23 cellular contexts compared by ENCODE assay signal in the genomic region with DNA sequence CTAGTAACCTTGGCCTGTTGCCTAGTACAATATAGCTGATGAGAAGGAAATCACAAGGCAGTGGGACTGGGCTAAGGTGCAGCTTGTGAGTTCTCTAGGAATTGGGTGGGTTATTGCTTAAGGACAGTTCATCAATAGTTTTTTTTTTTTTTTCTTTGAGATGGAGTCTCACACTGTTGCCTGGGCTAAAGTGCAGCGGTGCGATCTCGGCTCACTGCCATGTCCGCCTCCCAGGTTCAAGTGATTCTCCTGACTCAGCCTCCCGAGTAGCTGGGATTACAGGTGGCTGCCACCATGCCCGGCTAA. TPM values are rescaled to one million over a fixed set of nuclear protein-coding genes. Genes with fewer than 3 reads are reported as not detected.
"Had no signal": no experiment of that assay in that cellular context is flagged by ENCODE, and none has a peak within 500 bp of the region (broad histone marks: within the 10 kb centered on the region; RNA-seq: fewer than 3 reads in every experiment).

No MANE protein-coding gene starts in this region.

- ATAC-seq: activated naive CD8-positive, alpha-beta T cell treated with anti-CD3 and anti-CD28 coated beads, Interleukin-2, amount 50 U/mL, for 24 hours; activated T-cell treated with anti-CD3 and anti-CD28 coated beads, Interleukin-2, amount 50 U/mL, for 4 hours had no signal

- H3K4me3 ChIP-seq: ascending aorta, MG63, SJCRH30 had no signal

- DNase-seq: activated B cell treated with CpG ODN at 0.5 μM for 24 hours; activated CD4-positive, alpha-beta T cell treated with anti-CD3 and anti-CD28 coated beads for 1 hour; activated CD4-positive, alpha-beta T cell treated with anti-CD3 and anti-CD28 coated beads, Interleukin-2, amount 10 ng/mL, durations not matched to agents 24 days and 14 days; activated CD4-positive, alpha-beta T cell treated with anti-CD3 and anti-CD28 coated beads, Interleukin-2, amount 50 U/mL, for 48 hours; activated CD8-positive, alpha-beta memory T cell treated with anti-CD3 and anti-CD28 coated beads for 24 hours; activated effector memory CD4-positive, alpha-beta T cell treated with anti-CD3 and anti-CD28 coated beads, Interleukin-2, amount 50 U/mL, for 16 hours; activated naive CD4-positive, alpha-beta T cell treated with Interleukin-2 at 50 U/mL for 16 hours; activated naive CD8-positive, alpha-beta T cell treated with anti-CD3 and anti-CD28 coated beads, Interleukin-2, amount 50 U/mL, for 24 hours; activated T-cell treated with anti-CD3 and anti-CD28 coated beads, Interleukin-2, amount 50 U/mL, for 4 hours; amniotic stem cell; MG63; MV-4-11; NCI-H1436; NCI-H345; Right ventricle myocardium superior; SJCRH30 had no signal

- H3K27ac Mint-ChIP-seq: activated B cell treated with CpG ODN at 0.5 μM for 24 hours; activated CD4-positive, alpha-beta T cell treated with anti-CD3 and anti-CD28 coated beads, Interleukin-2, amount 10 ng/mL, durations not matched to agents 24 days and 14 days; activated naive CD4-positive, alpha-beta T cell treated with anti-CD3 and anti-CD28 coated beads, Interleukin-2, amount 50 U/mL, for 72 hours; activated naive CD8-positive, alpha-beta T cell treated with anti-CD3 and anti-CD28 coated beads, Interleukin-2, amount 50 U/mL, for 24 hours; T-helper 1 cell treated with Interleukin-12 subunit alpha and Interleukin-12 subunit beta and Interleukin-4 antibody, amounts not matched to agents 30 μg/mL and 1 μg/mL, for 36 hours had no signal

- H3K4me3 Mint-ChIP-seq: activated B cell treated with CpG ODN at 0.5 μM for 24 hours; activated CD4-positive, alpha-beta T cell treated with anti-CD3 and anti-CD28 coated beads, Interleukin-2, amount 10 ng/mL, durations not matched to agents 24 days and 14 days; activated naive CD8-positive, alpha-beta T cell treated with anti-CD3 and anti-CD28 coated beads, Interleukin-2, amount 50 U/mL, for 24 hours; activated T-cell treated with anti-CD3 and anti-CD28 coated beads, Interleukin-2, amount 50 U/mL, for 4 hours; T-helper 1 cell treated with Interleukin-12 subunit alpha and Interleukin-12 subunit beta and Interleukin-4 antibody, amounts not matched to agents 30 μg/mL and 1 μg/mL, for 36 hours had no signal

- H3K27ac ChIP-seq: ascending aorta, SJCRH30 had no signal

- H3K4me1 Mint-ChIP-seq: activated B cell treated with CpG ODN at 0.5 μM for 24 hours; activated naive CD8-positive, alpha-beta T cell treated with anti-CD3 and anti-CD28 coated beads, Interleukin-2, amount 50 U/mL, for 24 hours had no signal

- H3K27me3 ChIP-seq: ascending aorta, MG63, SJCRH30 had no signal

- H3K27me3 Mint-ChIP-seq: activated naive CD8-positive, alpha-beta T cell treated with anti-CD3 and anti-CD28 coated beads, Interleukin-2, amount 50 U/mL, for 24 hours had no signal

- H3K9me3 ChIP-seq: ascending aorta, MG63, SJCRH30 had no signal

- H3K9me3 Mint-ChIP-seq: activated B cell treated with CpG ODN at 0.5 μM for 24 hours; activated CD4-positive, alpha-beta T cell treated with anti-CD3 and anti-CD28 coated beads, Interleukin-2, amount 10 ng/mL, durations not matched to agents 24 days and 14 days; activated naive CD4-positive, alpha-beta T cell treated with anti-CD3 and anti-CD28 coated beads, Interleukin-2, amount 50 U/mL, for 72 hours; activated naive CD8-positive, alpha-beta T cell treated with anti-CD3 and anti-CD28 coated beads, Interleukin-2, amount 50 U/mL, for 24 hours; activated T-cell treated with anti-CD3 and anti-CD28 coated beads, Interleukin-2, amount 50 U/mL, for 4 hours; T-helper 1 cell treated with Interleukin-12 subunit alpha and Interleukin-12 subunit beta and Interleukin-4 antibody, amounts not matched to agents 30 μg/mL and 1 μg/mL, for 36 hours had no signal

- H3K36me3 Mint-ChIP-seq: activated naive CD4-positive, alpha-beta T cell treated with anti-CD3 and anti-CD28 coated beads, Interleukin-2, amount 50 U/mL, for 72 hours; brain had no signal

- H3K36me3 ChIP-seq: ascending aorta, MG63, SJCRH30 had no signal

- H3K4me1 ChIP-seq: ascending aorta, SJCRH30 had no signal

RNA-seq across cellular contexts. Expression of a gene that starts 11.5 kb away (rescaled TPM):
- total RNA-seq: cerebellum, RPMI7951, SJCRH30 had no signal

RNA-seq across cellular contexts. Expression of a gene that starts 55.0 kb away (rescaled TPM):
- total RNA-seq: activated B cell treated with CpG ODN at 0.5 μM for 24 hours; activated CD4-positive, alpha-beta T cell treated with anti-CD3 and anti-CD28 coated beads, Interleukin-2, amount 10 ng/mL, durations not matched to agents 24 days and 14 days; activated naive CD4-positive, alpha-beta T cell treated with anti-CD3 and anti-CD28 coated beads, Interleukin-2, amount 50 U/mL, for 72 hours; cardiac septum; cerebellum; Right ventricle myocardium superior; RPMI7951; SJCRH30 had no signal
